Comparison of ENCODE assay signal across 1 cellular context in genomic region chr19:574658-575526, GRCh38.
A peak's percentile ranks its signal among the peaks of the same experiment; 100 is the strongest.
TF ChIP-seq lines count a peak whose summit lies in the region.

No MANE protein-coding gene starts in this region.

TF ChIP-seq in K562, 482 proteins besides CTCF, POLR2A, EP300 and RAD21 (continued from another document and continues in another):
- TF ChIP-seq REST (CRISPR knock-in tag; IDR thresholded peaks at IDR 0.05; ENCODE audit: low read depth) (peak; percentile 69; the same call in 1 of the 2 replicates), SAFB2 (IDR thresholded peaks at IDR 0.05; ENCODE audit: borderline replicate concordance, low read depth, low read length, severe bottlenecking) (no peak), E2F6 (IDR thresholded peaks at IDR 0.05; ENCODE audit: borderline replicate concordance in 1 of 2, extremely low read depth in 1 of 2, insufficient read depth in 1 of 2, insufficient read length in 1 of 2, low read depth in 1 of 2, low read length in 1 of 2, poor library complexity in 1 of 2, severe bottlenecking in 1 of 2) (peak; percentile 41 to 78), COPS2 (conservative IDR thresholded peaks at IDR 0.05) (no peak), NCOR1 (IDR thresholded peaks at IDR 0.05) (peak; percentile 99), TRIM25 (IDR thresholded peaks at IDR 0.05; ENCODE audit: borderline replicate concordance) (no peak), MECOM (CRISPR knock-in tag; IDR thresholded peaks at IDR 0.05) (no peak), MYNN (IDR thresholded peaks at IDR 0.05) (peak; percentile 97), MYNN (CRISPR knock-in tag; IDR thresholded peaks at IDR 0.05) (no peak), ZNF197 (CRISPR knock-in tag; IDR thresholded peaks at IDR 0.05; ENCODE audit: low read depth) (peak; percentile 78), JUNB (CRISPR knock-in tag; conservative IDR thresholded peaks at IDR 0.05) (no peak), GABPB2 (CRISPR knock-in tag; conservative IDR thresholded peaks at IDR 0.05) (no peak), NR2C2 (CRISPR knock-in tag; IDR thresholded peaks at IDR 0.05) (no peak), NR2C2 (tag; IDR thresholded peaks at IDR 0.05) (0 out of 2 replicates have a peak, but pooled peaks have one; percentile 17), ZNF239 (CRISPR knock-in tag; IDR thresholded peaks at IDR 0.05) (0 out of 2 replicates have a peak, but pooled peaks have one; percentile 15), MBD2 (IDR thresholded peaks at IDR 0.05; ENCODE audit: borderline replicate concordance, low read depth) (peak; percentile 83), ZC3H11A (IDR thresholded peaks at IDR 0.05; ENCODE audit: low read depth, low read length) (0 out of 2 replicates have a peak, but pooled peaks have one; percentile 75), SOX6 (IDR thresholded peaks at IDR 0.05) (peak; percentile 95), ELK3 (CRISPR knock-in tag; IDR thresholded peaks at IDR 0.05) (no peak), PRMT5 (CRISPR knock-in tag; IDR thresholded peaks at IDR 0.05) (no peak), NFE2L1 (tag; IDR thresholded peaks at IDR 0.05; ENCODE audit: borderline replicate concordance, low read depth) (no peak), AFF1 (IDR thresholded peaks at IDR 0.05; ENCODE audit: low read depth in 1 of 2, partially characterized antibody in 2 of 2) (peak in 1 of 2 experiments; percentile 74), TEAD2 (tag; IDR thresholded peaks at IDR 0.05) (no peak), HLTF (IDR thresholded peaks at IDR 0.05) (no peak), PHF8 (IDR thresholded peaks at IDR 0.05; ENCODE audit: borderline replicate concordance, low read length) (no peak), PHTF2 (CRISPR knock-in tag; IDR thresholded peaks at IDR 0.05) (no peak), JUND (IDR thresholded peaks at IDR 0.05; ENCODE audit: borderline replicate concordance, low read depth, low read length) (peak; percentile 72), JUND (tag; IDR thresholded peaks at IDR 0.05; ENCODE audit: borderline replicate concordance, low read depth, low read length) (peak; percentile 49; the same call in 1 of the 3 replicates), PHF21A (IDR thresholded peaks at IDR 0.05; ENCODE audit: borderline replicate concordance, low read depth) (no peak; the same call in 1 of the 2 replicates), ZNF445 (CRISPR knock-in tag; IDR thresholded peaks at IDR 0.05; ENCODE audit: low read depth) (peak; percentile 62; the same call in 1 of the 2 replicates), E2F5 (CRISPR knock-in tag; IDR thresholded peaks at IDR 0.05) (no peak), CBFA2T2 (conservative IDR thresholded peaks at IDR 0.05) (peak; percentile 99), SMAD3 (CRISPR knock-in tag; conservative IDR thresholded peaks at IDR 0.05) (0 out of 2 replicates have a peak, but pooled peaks have one; percentile 29), NBN (IDR thresholded peaks at IDR 0.05; ENCODE audit: low read depth) (peak; percentile 76; the same call in 1 of the 2 replicates), ARID2 (IDR thresholded peaks at IDR 0.05) (no peak), ZNF324 (CRISPR knock-in tag; IDR thresholded peaks at IDR 0.05) (no peak), TGIF2 (CRISPR knock-in tag; IDR thresholded peaks at IDR 0.05) (no peak), DPF2 (IDR thresholded peaks at IDR 0.05) (peak; percentile 98), LCOR (CRISPR knock-in tag; IDR thresholded peaks at IDR 0.05) (peak; percentile 80), CREM (IDR thresholded peaks at IDR 0.05; ENCODE audit: low read depth) (peak; percentile 75), ZBTB5 (IDR thresholded peaks at IDR 0.05) (no peak), ATF7 (IDR thresholded peaks at IDR 0.05) (peak; percentile 74), ELF1 (tag; IDR thresholded peaks at IDR 0.05) (no peak), ZBTB49 (CRISPR knock-in tag; IDR thresholded peaks at IDR 0.05; ENCODE audit: borderline replicate concordance) (no peak), RBM22 (IDR thresholded peaks at IDR 0.05; ENCODE audit: low read depth, low read length, poor library complexity, severe bottlenecking) (no peak), ZBTB2 (IDR thresholded peaks at IDR 0.05) (peak; percentile 70; the same call in 1 of the 2 replicates), POLR3G (IDR thresholded peaks at IDR 0.05; ENCODE audit: extremely low read depth, insufficient read length, insufficient replicate concordance) (no peak), PTBP1 (IDR thresholded peaks at IDR 0.05; ENCODE audit: low read depth, low read length) (no peak), TBP (optimal IDR thresholded peaks at IDR 0.05; ENCODE audit: low read depth, low read length) (peak; percentile 30), RBM14 (IDR thresholded peaks at IDR 0.05; ENCODE audit: borderline replicate concordance, insufficient read depth, low read depth, low read length) (no peak), POLR2G (IDR thresholded peaks at IDR 0.05; ENCODE audit: low read depth, low read length) (peak; percentile 8; the same call in 1 of the 2 replicates), NFATC3 (IDR thresholded peaks at IDR 0.05) (0 out of 2 replicates have a peak, but pooled peaks have one; percentile 72)
